ENCODE assay signal across 8 cellular contexts in genomic region chr14:35122696-35123387, GRCh38. TPM values are rescaled to one million over a fixed set of nuclear protein-coding genes. Genes with fewer than 3 reads are reported as not detected.
A peak's percentile ranks its signal among the peaks of the same experiment; 100 is the strongest.
DNase-seq lines count a peak whose midpoint lies in the region; ATAC-seq and TF ChIP-seq lines count a peak whose summit lies in the region.

No MANE protein-coding gene starts in this region.

- H3K27ac ChIP-seq in muscle layer of duodenum (ENCODE audit: low read length): peak overlapping the region; percentile 99

- peaks cover 34% of the 10 kb centered on the region for H3K4me1 Mint-ChIP-seq in endothelial cell (ENCODE audit: unreplicated experiment)

- H3K9me3 Mint-ChIP-seq in endothelial cell (ENCODE audit: unreplicated experiment): no peaks in the 10 kb centered on the region

- H3K27me3 ChIP-seq in muscle layer of duodenum (ENCODE audit: low read depth, low read length): no peaks in the 10 kb centered on the region

- TF ChIP-seq CTCF in endothelial cell (IDR thresholded peaks at IDR 0.05; ENCODE audit: unreplicated experiment): no peak

- DNase-seq in DMS 273 (lab: John Stamatoyannopoulos, UW; ENCODE audit: unreplicated experiment): peak; percentile 29
- DNase-seq in DMS 273 treated with DMSO at 0.1 percent for 48 hours (lab: John Stamatoyannopoulos, UW): no peak
- DNase-seq in SHP77 treated with DMSO at 0.1 percent for 48 hours (lab: John Stamatoyannopoulos, UW): peak; percentile 7
- DNase-seq in endothelial cell (ENCODE audit: low spot score): no peak
- DNase-seq in retina: no peak

- peak overlapping the region; percentile 96 for H3K4me3 Mint-ChIP-seq in endothelial cell (ENCODE audit: unreplicated experiment)

- peak overlapping the region; percentile 85 to 97 for H3K4me3 ChIP-seq in muscle layer of duodenum (ENCODE audit: low read depth in 1 of 2, low read length in 2 of 2)

- peaks cover 6 to 26% of the 10 kb centered on the region in 2 donors for H3K4me1 ChIP-seq in muscle layer of duodenum (ENCODE audit: control insufficient read depth in 1 of 2, insufficient read depth in 2 of 2, low read length in 2 of 2)

- H3K27me3 Mint-ChIP-seq in endothelial cell (ENCODE audit: unreplicated experiment): peaks cover 9% of the 10 kb centered on the region

- ATAC-seq in HG02610 (IDR thresholded peaks at IDR 0.05; ENCODE audit: unreplicated experiment) (peak; percentile 8), HG03159 (IDR thresholded peaks at IDR 0.05; ENCODE audit: unreplicated experiment) (no peak)

- H3K36me3 ChIP-seq in muscle layer of duodenum (ENCODE audit: control insufficient read depth in 1 of 2, insufficient read depth in 2 of 2, low read length in 2 of 2): peaks cover 5 to 21% of the 10 kb centered on the region in 2 donors

- peaks cover 8% of the 10 kb centered on the region for H3K36me3 Mint-ChIP-seq in endothelial cell (ENCODE audit: low read depth, unreplicated experiment)

- H3K27ac Mint-ChIP-seq in endothelial cell (ENCODE audit: unreplicated experiment): peak overlapping the region; percentile 100

- no peaks in the 10 kb centered on the region for H3K9me3 ChIP-seq in muscle layer of duodenum (ENCODE audit: control insufficient read depth in 1 of 2, low read length in 2 of 2)

RNA-seq across cellular contexts. Expression of gene PRORP, which starts 0.5 kb away (rescaled TPM):
- total RNA-seq in endothelial cell (ENCODE audit: unreplicated experiment): 56.6 TPM

RNA-seq across cellular contexts. Expression of gene PPP2R3C, which starts 1.1 kb away (rescaled TPM):
- total RNA-seq in endothelial cell (ENCODE audit: unreplicated experiment): 29.1 TPM

Comparison
In these comparisons a context has a peak if more than half of its experiments do, and no peak if none do; other contexts are left out.
1. DNase-seq: peak in DMS 273 (single experiment) and SHP77 treated with DMSO at 0.1 percent for 48 hours (single experiment); none in DMS 273 treated with DMSO at 0.1 percent for 48 hours (single experiment), endothelial cell (single experiment) and retina (single experiment).